8 cellular contexts compared by ENCODE assay signal in the genomic region with DNA sequence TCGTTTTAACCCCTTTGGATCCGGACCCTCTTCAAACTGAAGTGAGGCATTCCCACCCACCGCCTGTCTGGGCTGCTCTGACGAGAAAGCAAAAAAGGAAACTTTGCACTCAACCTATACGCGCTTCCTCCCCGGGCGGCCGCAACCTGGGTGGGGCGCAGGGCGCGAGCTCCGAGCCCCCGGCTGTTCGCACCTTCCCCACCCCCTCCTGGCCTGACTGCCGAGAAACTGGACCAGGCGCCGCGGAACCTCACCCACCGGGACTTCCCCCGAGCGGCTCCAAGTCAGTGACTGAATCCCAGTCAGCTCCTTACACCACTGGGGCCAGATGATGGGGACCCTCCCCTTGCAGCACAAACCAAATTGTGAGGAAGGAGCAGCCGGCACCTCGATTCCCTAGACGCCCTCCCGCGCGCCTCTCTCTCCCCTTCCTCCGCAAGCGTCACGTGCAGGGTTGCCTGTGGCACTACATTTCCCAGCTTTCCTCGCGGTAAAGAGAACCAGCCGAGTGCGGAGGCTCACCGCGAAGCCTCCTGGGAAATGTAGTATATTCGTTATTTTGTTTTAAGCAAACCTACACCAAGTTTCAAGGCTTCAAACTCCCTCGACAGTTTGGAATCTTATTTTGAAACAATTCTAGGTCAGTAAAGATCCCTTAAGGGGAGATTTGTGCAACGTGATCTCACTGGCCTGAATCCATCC. TPM values are rescaled to one million over a fixed set of nuclear protein-coding genes. Genes with fewer than 3 reads are reported as not detected.
DNase-seq lines count a peak whose midpoint lies in the region; ATAC-seq and TF ChIP-seq lines count a peak whose summit lies in the region.

A gene with protein sequence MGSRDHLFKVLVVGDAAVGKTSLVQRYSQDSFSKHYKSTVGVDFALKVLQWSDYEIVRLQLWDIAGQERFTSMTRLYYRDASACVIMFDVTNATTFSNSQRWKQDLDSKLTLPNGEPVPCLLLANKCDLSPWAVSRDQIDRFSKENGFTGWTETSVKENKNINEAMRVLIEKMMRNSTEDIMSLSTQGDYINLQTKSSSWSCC (minus strand): TSS at position 468 of the 702 bp plus-strand sequence. CDS start 526 bp downstream, outside the sequence.

- peaks cover 9% of the 10 kb centered on the region for H3K4me1 ChIP-seq in PC-3 (ENCODE audit: insufficient read depth, low read length)
- H3K4me1 ChIP-seq in muscle layer of colon (ENCODE audit: insufficient read depth, low read length): peaks cover 5% of the 10 kb centered on the region

- peak within 1 kb of the TSS; percentile 54 for H3K9ac ChIP-seq in PC-3 (ENCODE audit: low read length)
- H3K9ac ChIP-seq in muscle layer of colon (ENCODE audit: low read length): peak within 1 kb of the TSS; percentile 72

- H3K9me2 ChIP-seq in PC-3 (replicated peaks; ENCODE audit: low read length): no peaks in the 10 kb centered on the region

- BruUV-seq in PC-3 (replicated peaks; lab: Mats Ljungman, UMichigan): no TSS peak

- no peaks in the 10 kb centered on the region for H3F3A ChIP-seq in PC-3 (ENCODE audit: low read length, unreplicated experiment)

- H3K27ac ChIP-seq in PC-3 (ENCODE audit: low read length) (no peak within 1 kb of the TSS), muscle layer of colon (ENCODE audit: low read depth, low read length) (peak within 1 kb of the TSS; percentile 45)

- H3K4me1 Mint-ChIP-seq in IgD-negative memory B cell: peaks cover 33 to 48% (median 34%) of the 10 kb centered on the region in 3 donors

- H3K27me3 Mint-ChIP-seq in IgD-negative memory B cell: no peaks in the 10 kb centered on the region

- peak within 1 kb of the TSS; percentile 99 for H3K4me2 ChIP-seq in PC-3 (ENCODE audit: low read length)

- H3K27ac Mint-ChIP-seq in IgD-negative memory B cell: peak within 1 kb of the TSS; percentile 93 to 100 (median 94)

- H2AFZ ChIP-seq in PC-3 (ENCODE audit: low read length): peak within 1 kb of the TSS; percentile 96

- H3K36me3 Mint-ChIP-seq in IgD-negative memory B cell: peaks cover 2% of the 10 kb centered on the region

- POLR2A ChIA-PET in PC-3 (lab: Charles Lee; ENCODE audit: unreplicated experiment): no interaction called here

- peak within 1 kb of the TSS; percentile 92 for H3K4me3 ChIP-seq in PC-3 (ENCODE audit: low read length)
- peak within 1 kb of the TSS; percentile 73 to 81 for H3K4me3 ChIP-seq in muscle layer of colon (ENCODE audit: low read depth in 1 of 2, low read length in 2 of 2)

- no peak for TF ChIP-seq CTCF in PC-3 (conservative IDR thresholded peaks at IDR 0.05; ENCODE audit: low read depth, low read length)

- H3K27me3 ChIP-seq in PC-3 (ENCODE audit: low read length): no peaks in the 10 kb centered on the region
- no peaks in the 10 kb centered on the region for H3K27me3 ChIP-seq in muscle layer of colon (ENCODE audit: control insufficient read depth in 1 of 2, insufficient read depth in 2 of 2, low read length in 2 of 2)

- H4K20me1 ChIP-seq in PC-3 (ENCODE audit: low read length): no peaks in the 10 kb centered on the region

- H3K36me3 ChIP-seq in PC-3 (ENCODE audit: low read depth, low read length): no peaks in the 10 kb centered on the region
- no peaks in the 10 kb centered on the region for H3K36me3 ChIP-seq in muscle layer of colon (ENCODE audit: insufficient read depth, low read length)

- CTCF ChIA-PET in PC-3 (lab: Charles Lee): interaction anchor here (0.6 to 0.7 kb wide), 2 partner anchors 52 to 116 kb away, joined by 3 read pairs; no protein-coding TSS in a partner anchor

- DNase-seq in DMS 273 treated with DMSO at 0.1 percent for 48 hours (lab: John Stamatoyannopoulos, UW): peak; percentile 80
- DNase-seq in PC-3: peak; percentile 86
- peak; percentile 79 for DNase-seq in activated T-cell treated with anti-CD3 and anti-CD28 coated beads, Interleukin-2, amount 50 U/mL, for 1 hour
- DNase-seq in stimulated activated CD8-positive, alpha-beta memory T cell treated with anti-CD3 and anti-CD28 coated beads, Interleukin-7, amount 100 ng/mL, for 1 hour (ENCODE audit: low read depth in 2 of 2): peak; percentile 62 to 76

- intact Hi-C loops in PC-3 (cut with micrococcal nuclease): no loop called here

- H3K9me3 ChIP-seq in PC-3 (ENCODE audit: low read length): no peaks in the 10 kb centered on the region
- no peaks in the 10 kb centered on the region for H3K9me3 ChIP-seq in muscle layer of colon (ENCODE audit: low read length)

- no peaks in the 10 kb centered on the region for H3K9me3 Mint-ChIP-seq in IgD-negative memory B cell

- no peaks in the 10 kb centered on the region for H3K79me2 ChIP-seq in PC-3 (ENCODE audit: low read length)

- peak within 1 kb of the TSS; percentile 86 to 97 (median 96) for H3K4me3 Mint-ChIP-seq in IgD-negative memory B cell

- ATAC-seq in GM21529 (IDR thresholded peaks at IDR 0.05; ENCODE audit: unreplicated experiment) (peak; percentile 80), PC-3 (peak; percentile 97), esophagus mucosa (peak; percentile 88)

RNA-seq across cellular contexts. Expression of the gene that starts here (rescaled TPM):
- polyA plus RNA-seq in IgD-negative memory B cell: 92.2 TPM
- total RNA-seq in PC-3 (2014; rRNA removed): 7.4 and 7.9 TPM in 2 replicates
- total RNA-seq in esophagus mucosa: 7.0 TPM
